ENCODE assay signal across 23 cellular contexts in the genomic region with DNA sequence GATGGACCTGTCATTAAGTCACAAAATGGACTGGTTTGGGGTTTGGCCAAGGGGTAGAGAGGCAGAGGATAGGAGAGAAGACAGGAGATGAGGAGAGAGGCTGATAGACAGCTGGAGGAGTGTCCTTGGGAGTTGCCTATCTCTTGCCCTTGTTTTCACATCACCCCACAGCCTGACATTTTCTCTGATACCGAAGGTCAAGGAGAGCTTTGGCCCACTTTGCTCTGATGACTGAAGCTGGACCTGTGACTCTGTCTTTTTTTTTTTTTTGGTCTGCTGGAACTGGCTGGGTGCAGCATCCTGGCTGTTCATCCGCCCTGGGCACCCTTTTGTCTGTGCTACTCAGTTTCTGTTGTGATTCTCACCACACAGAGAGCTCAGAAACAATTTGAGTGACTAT. TPM values are rescaled to one million over a fixed set of nuclear protein-coding genes. Genes with fewer than 3 reads are reported as not detected.
DNase-seq lines count a peak whose midpoint lies in the region; ATAC-seq, FAIRE-seq and TF ChIP-seq lines count a peak whose summit lies in the region.
"Had no signal": no experiment of that assay in that cellular context is flagged by ENCODE, and none has a peak within 500 bp of the region (broad histone marks: within the 10 kb centered on the region; RNA-seq: fewer than 3 reads in every experiment).

No MANE protein-coding gene starts in this region.

- TF ChIP-seq CTCF in K562 (IDR thresholded peaks at IDR 0.05 in 2 of 3, conservative IDR thresholded peaks at IDR 0.05 in 1 of 3; ENCODE audit: insufficient read depth in 2 of 3, low read depth in 1 of 3, low read length in 3 of 3): no peak
- TF ChIP-seq CTCF in psoas muscle (IDR thresholded peaks at IDR 0.05): no peak

- no peaks in the 10 kb centered on the region for H3K9me1 ChIP-seq in K562 (ENCODE audit: control insufficient read depth, insufficient read depth, low read length)

- BruUV-seq in K562 (replicated peaks; lab: Mats Ljungman, UMichigan): no TSS peak

- ATAC-seq in K562: no peak
- ATAC-seq in right cardiac atrium: peak; percentile 53 to 56
- no peak for ATAC-seq in psoas muscle
- ATAC-seq: GM12878 had no signal

- H3K4me1 Mint-ChIP-seq in activated CD4-positive, alpha-beta T cell treated with anti-CD3 and anti-CD28 coated beads, Interleukin-2, amount 10 ng/mL, durations not matched to agents 24 days and 14 days: peaks cover 59% of the 10 kb centered on the region
- peaks cover 49 to 85% (median 71%) of the 10 kb centered on the region in 4 donors for H3K4me1 Mint-ChIP-seq in CD4-positive, alpha-beta memory T cell

- peak overlapping the region; percentile 36 for H3K27ac Mint-ChIP-seq in activated CD4-positive, alpha-beta T cell treated with anti-CD3 and anti-CD28 coated beads, Interleukin-2, amount 10 ng/mL, durations not matched to agents 24 days and 14 days
- H3K27ac Mint-ChIP-seq in CD4-positive, alpha-beta memory T cell: peak overlapping the region in 6 of 7 donors; percentile 8 to 92 (median 80)

- H3K36me3 ChIP-seq in CD4-positive, alpha-beta memory T cell (ENCODE audit: insufficient read depth, low read length): no peaks in the 10 kb centered on the region
- H3K36me3 ChIP-seq in K562 (ENCODE audit: control insufficient read depth, insufficient read depth, low read length): no peaks in the 10 kb centered on the region
- H3K36me3 ChIP-seq in psoas muscle (ENCODE audit: insufficient read depth in 1 of 2, low read depth in 1 of 2): peaks cover 0 to 5% of the 10 kb centered on the region in 2 donors
- H3K36me3 ChIP-seq: HAP-1, MG63, Peyer's patch had no signal

- H3K4me2 ChIP-seq in K562 (ENCODE audit: insufficient read depth, low read length): no peak overlapping the region

- FAIRE-seq in K562 (lab: Jason Lieb, UNC): no peak
- FAIRE-seq: GM12878, GM19239 had no signal

- in situ Hi-C loops in K562 (cut with MboI): no loop called here

- H3K9me3 Mint-ChIP-seq in activated CD4-positive, alpha-beta T cell treated with anti-CD3 and anti-CD28 coated beads, Interleukin-2, amount 10 ng/mL, durations not matched to agents 24 days and 14 days: peaks cover 4% of the 10 kb centered on the region
- peaks cover 0 to 7% (median 5%) of the 10 kb centered on the region in 8 donors for H3K9me3 Mint-ChIP-seq in CD4-positive, alpha-beta memory T cell

- peaks cover 65% of the 10 kb centered on the region for H3K4me1 ChIP-seq in CD4-positive, alpha-beta memory T cell (ENCODE audit: insufficient read depth, low read length)
- H3K4me1 ChIP-seq in K562 (replicated peaks in 1 of 2; ENCODE audit: control insufficient read depth in 2 of 2, insufficient read depth in 2 of 2, low read length in 2 of 2) (peaks cover 3 to 6% of the 10 kb centered on the region in 2 experiments; a peak in 4 of 5 replicates), right cardiac atrium (ENCODE audit: control insufficient read depth, insufficient read depth, low read length) (peaks cover 25% of the 10 kb centered on the region), psoas muscle (peaks cover 68% of the 10 kb centered on the region)

- peaks cover 17% of the 10 kb centered on the region for H3K36me3 Mint-ChIP-seq in activated CD4-positive, alpha-beta T cell treated with anti-CD3 and anti-CD28 coated beads, Interleukin-2, amount 10 ng/mL, durations not matched to agents 24 days and 14 days (ENCODE audit: low read depth)
- H3K36me3 Mint-ChIP-seq in CD4-positive, alpha-beta memory T cell: peaks cover 5 to 11% of the 10 kb centered on the region in 2 donors

- no peak for TF ChIP-seq RAD21 in K562 (CRISPR knock-in tag; conservative IDR thresholded peaks at IDR 0.05 in 1 of 2, IDR thresholded peaks at IDR 0.05 in 1 of 2)

- CTCF ChIA-PET in CD4-positive, alpha-beta memory T cell (lab: Charles Lee; ENCODE audit: partially characterized antibody): interaction anchor here (1.0 to 1.4 kb wide), 2 partner anchors 33 to 93 kb away, joined by 3 to 5 read pairs; no protein-coding TSS in a partner anchor
- CTCF ChIA-PET in K562 (lab: Yijun Ruan, JAX; ENCODE audit: low intra/inter-chr PET ratio): no interaction called here

- no peak for DNase-seq in activated CD4-positive, alpha-beta T cell treated with anti-CD3 and anti-CD28 coated beads, Interleukin-2, amount 10 ng/mL, durations not matched to agents 24 days and 14 days
- DNase-seq in activated CD4-positive, alpha-beta T cell treated with anti-CD3 and anti-CD28 coated beads, Interleukin-2, amount 50 U/mL, for 4 hours: no peak
- no peak for DNase-seq in CD4-positive, alpha-beta memory T cell
- DNase-seq in K562 (ENCODE audit: extremely low read depth in 1 of 4, low spot score in 3 of 4) (no peak), right cardiac atrium (peak in 1 of 3 donors; percentile 55), iPS-NIHi7 (ENCODE audit: extremely low spot score) (no peak), psoas muscle (no peak), superior temporal gyrus (ENCODE audit: extremely low spot score) (no peak)
- DNase-seq: AML-193, Caco-2, GDM1, GM23248, Kasumi-1, MG63, NCI-H1048, NCI-H1436 treated with DMSO at 0.1 percent for 48 hours, NCI-H2081, Peyer's patch had no signal

- H3K27ac ChIP-seq in CD4-positive, alpha-beta memory T cell (ENCODE audit: low read depth, low read length): no peak overlapping the region
- no peak overlapping the region for H3K27ac ChIP-seq in K562 (ENCODE audit: extremely low read depth, low read depth, low read length)
- H3K27ac ChIP-seq in right cardiac atrium (ENCODE audit: low read length): peak overlapping the region; percentile 96
- no peak overlapping the region for H3K27ac ChIP-seq in psoas muscle
- H3K27ac ChIP-seq: 22Rv1, GM23248, HL-60, Peyer's patch had no signal

- H3K4me3 Mint-ChIP-seq in activated CD4-positive, alpha-beta T cell treated with anti-CD3 and anti-CD28 coated beads, Interleukin-2, amount 10 ng/mL, durations not matched to agents 24 days and 14 days: no peak overlapping the region
- H3K4me3 Mint-ChIP-seq in CD4-positive, alpha-beta memory T cell: peak overlapping the region in 4 of 8 donors; percentile 27 to 61 (median 48)

- H3K9ac ChIP-seq in K562 (ENCODE audit: insufficient read depth in 1 of 2, low read depth in 2 of 2, low read length in 2 of 2): no peak overlapping the region
- H3K9ac ChIP-seq: GM23248 had no signal

- no peak for TF ChIP-seq POLR2A in K562 (conservative IDR thresholded peaks at IDR 0.05)

- no peaks in the 10 kb centered on the region for H3K9me3 ChIP-seq in CD4-positive, alpha-beta memory T cell (ENCODE audit: control insufficient read depth in 1 of 2, low read length in 2 of 2)
- no peaks in the 10 kb centered on the region for H3K9me3 ChIP-seq in K562 (replicated peaks; ENCODE audit: control insufficient read depth, insufficient read depth, low read depth, low read length)
- H3K9me3 ChIP-seq in right cardiac atrium (ENCODE audit: control insufficient read depth, low read length): no peaks in the 10 kb centered on the region
- H3K9me3 ChIP-seq in psoas muscle: no peaks in the 10 kb centered on the region
- H3K9me3 ChIP-seq: Caco-2, HAP-1, MG63, Peyer's patch had no signal

- WGBS in K562 (ENCODE audit: insufficient coverage, low coverage, missing lambda C conversion rate): 25% methylated on average over 2 of the region's 2 CpGs
- 58% methylated on average over 2 of the region's 2 CpGs for WGBS in right cardiac atrium
- WGBS in psoas muscle, 3 donors: 62 to 78% (median 76%) methylated on average over 2 of the region's 2 CpGs

- POLR2A ChIA-PET in CD4-positive, alpha-beta memory T cell (lab: Charles Lee; ENCODE audit: partially characterized antibody): no interaction called here
- POLR2A ChIA-PET in K562 (lab: Yijun Ruan, JAX): interaction anchor here (1.2 kb wide), 1 partner anchor 10 kb away, joined by 3 read pairs; no protein-coding TSS in a partner anchor

- intact Hi-C loops in activated CD4-positive, alpha-beta T cell treated with anti-CD3 and anti-CD28 coated beads, Interleukin-2, amount 10 ng/mL, durations not matched to agents 24 days and 14 days (cut with micrococcal nuclease): loop anchor here (5.0 to 10.0 kb wide), 3 partner anchors 194 to 573 kb away; a partner anchor contains a TSS
- intact Hi-C loops in CD4-positive, alpha-beta memory T cell (cut with micrococcal nuclease): no loop called here
- intact Hi-C loops in K562 (cut with micrococcal nuclease): no loop called here
- intact Hi-C loops in right cardiac atrium (cut with DNase I): no loop called here
- intact Hi-C loops in psoas muscle (cut with DNase I): no loop called here

- no peak for TF ChIP-seq EP300 in K562 (IDR thresholded peaks at IDR 0.05; ENCODE audit: low read length)

- no peak overlapping the region for H2AFZ ChIP-seq in K562 (ENCODE audit: low read depth, low read length)
- H2AFZ ChIP-seq: GM23248 had no signal

- no peaks in the 10 kb centered on the region for H3K79me2 ChIP-seq in K562 (ENCODE audit: control insufficient read depth, insufficient read depth, low read length)

- no peaks in the 10 kb centered on the region for H4K20me1 ChIP-seq in K562 (replicated peaks; ENCODE audit: control insufficient read depth, insufficient read depth, low read length)

- no peak overlapping the region for H3K4me3 ChIP-seq in CD4-positive, alpha-beta memory T cell (ENCODE audit: low read length in 2 of 2)
- H3K4me3 ChIP-seq in K562: no peak overlapping the region
- H3K4me3 ChIP-seq in right cardiac atrium (ENCODE audit: low read length): no peak overlapping the region
- no peak overlapping the region for H3K4me3 ChIP-seq in psoas muscle
- H3K4me3 ChIP-seq: GM12878, GM23248, HAP-1, MG63, Peyer's patch had no signal

- H3K27me3 Mint-ChIP-seq in activated CD4-positive, alpha-beta T cell treated with anti-CD3 and anti-CD28 coated beads, Interleukin-2, amount 10 ng/mL, durations not matched to agents 24 days and 14 days: no peaks in the 10 kb centered on the region
- no peaks in the 10 kb centered on the region for H3K27me3 Mint-ChIP-seq in CD4-positive, alpha-beta memory T cell

- no peaks in the 10 kb centered on the region for H3K27me3 ChIP-seq in CD4-positive, alpha-beta memory T cell (ENCODE audit: insufficient read depth, low read length)
- H3K27me3 ChIP-seq in K562 (ENCODE audit: control insufficient read depth in 2 of 2, insufficient read depth in 2 of 2, low read length in 2 of 2): peaks cover 0 to 12% of the 10 kb centered on the region in 2 experiments; a peak in 2 of 5 replicates
- no peaks in the 10 kb centered on the region for H3K27me3 ChIP-seq in right cardiac atrium (ENCODE audit: control insufficient read depth, insufficient read depth)
- no peaks in the 10 kb centered on the region for H3K27me3 ChIP-seq in psoas muscle (ENCODE audit: insufficient read depth in 3 of 3, low read length in 2 of 3)
- H3K27me3 ChIP-seq: MG63, Peyer's patch had no signal

RNA-seq across cellular contexts. Expression of a gene that starts 5.1 kb away (rescaled TPM):
- 19.0 and 20.0 TPM in 2 replicates for total RNA-seq in activated CD4-positive, alpha-beta T cell treated with anti-CD3 and anti-CD28 coated beads, Interleukin-2, amount 10 ng/mL, durations not matched to agents 24 days and 14 days
- total RNA-seq in CD4-positive, alpha-beta memory T cell: 10 to 100 TPM; 22.7 to 32.5 TPM
- 10 to 100 TPM; 20.6 to 24.3 TPM for polyA plus RNA-seq in CD4-positive, alpha-beta memory T cell
- total RNA-seq in K562 (2011; cell fraction: chromatin; rRNA removed; ENCODE audit: low replicate concordance): 4.3 TPM in 2 replicates
- 1.6 and 2.2 TPM in 2 replicates for total RNA-seq in K562 (2011; cell fraction: nucleolus; rRNA removed)
- 2.6 and 4.7 TPM in 2 replicates for total RNA-seq in K562 (2011; cell fraction: nucleoplasm; rRNA removed)
- total RNA-seq in K562 (2014; rRNA removed): 11.1 and 17.3 TPM in 2 replicates
- total RNA-seq in K562 (2014; rRNA removed; fragmentation: Illumina TruSeq; extraction: Trizol): 13.6 and 14.1 TPM in 2 replicates
- 12.2 and 13.8 TPM in 2 replicates for total RNA-seq in K562 (2015; rRNA removed; fragmentation: Illumina TruSeq; extraction: Trizol)
- total RNA-seq in K562 (2021): 12.3 and 14.7 TPM in 2 replicates
- 4.9 and 10.2 TPM in 2 replicates for polyA plus RNA-seq in K562 (2011; rRNA removed)
- polyA plus RNA-seq in K562 (2011; cell fraction: cytosol; rRNA removed): 3.6 and 3.7 TPM in 2 replicates
- polyA plus RNA-seq in K562 (2011; cell fraction: nucleus; rRNA removed): 2.3 and 3.5 TPM in 2 replicates
- polyA plus RNA-seq in K562 (2012): 9.7 and 14.9 TPM in 2 replicates
- 12.3 and 14.2 TPM in 2 replicates for polyA plus RNA-seq in K562 (2014; fragmentation: Illumina TruSeq; extraction: Trizol)
- 1 to 10 TPM; 1.6 to 4.0 TPM for polyA plus RNA-seq in K562 (2014; fragmentation: Nextera tagmentation; extraction: Ambion mirVana)
- polyA plus RNA-seq in K562 (2014; rRNA removed): 9.9 and 10.2 TPM in 2 replicates
- polyA minus RNA-seq in K562 (2011; rRNA and poly(A)+ RNA removed): 6.3 and 10.9 TPM in 2 replicates
- polyA minus RNA-seq in K562 (2011; cell fraction: cytosol; rRNA and poly(A)+ RNA removed): 1.7 and 5.5 TPM in 2 replicates
- 1.3 and 1.4 TPM in 2 replicates for polyA minus RNA-seq in K562 (2011; cell fraction: nucleus; rRNA and poly(A)+ RNA removed)
- 100 to 1,000 TPM; 292 to 364 (median 321) TPM for total RNA-seq in right cardiac atrium
- polyA plus RNA-seq in right cardiac atrium: 139 TPM
- 100 to 1,000 TPM in 3 of 4 donors, 10 to 100 TPM in 1; 99.4 to 135 (median 128) TPM for total RNA-seq in psoas muscle
- polyA plus RNA-seq in psoas muscle: 100 to 1,000 TPM in 1 of 3 donors, 10 to 100 TPM in 2; 28.2 to 101 (median 90.5) TPM

Comparison
In these comparisons a context has a peak if more than half of its experiments do, and no peak if none do; other contexts are left out.
1. ATAC-seq: peak in right cardiac atrium (2 of 2); none in K562 (single experiment) and psoas muscle (0 of 4).